33 cellular contexts compared by ENCODE assay signal in the genomic region with DNA sequence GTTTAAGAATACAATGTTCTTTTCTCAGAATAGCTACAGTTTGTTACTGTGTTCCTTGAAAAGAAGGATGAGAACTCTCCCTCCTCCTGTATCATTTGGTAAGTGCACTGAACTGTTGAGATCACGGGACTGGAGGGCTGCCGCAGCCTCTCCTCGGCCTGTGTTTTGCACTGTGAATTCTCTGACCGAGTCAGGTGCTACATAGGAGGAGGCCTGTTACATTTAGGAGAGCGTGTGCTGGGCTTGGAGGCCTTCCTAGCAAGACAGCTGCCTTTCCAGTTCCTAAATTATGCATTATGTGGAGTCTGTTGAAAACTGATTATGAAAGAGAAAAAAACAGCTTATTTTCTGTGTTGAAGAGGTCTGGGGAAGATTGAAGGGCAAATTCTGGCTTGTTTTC. TPM values are rescaled to one million over a fixed set of nuclear protein-coding genes. Genes with fewer than 3 reads are reported as not detected.
DNase-seq lines count a peak whose midpoint lies in the region; ATAC-seq and TF ChIP-seq lines count a peak whose summit lies in the region.
"Had no signal": no experiment of that assay in that cellular context is flagged by ENCODE, and none has a peak within 500 bp of the region (broad histone marks: within the 10 kb centered on the region; RNA-seq: fewer than 3 reads in every experiment).

No MANE protein-coding gene starts in this region.

- H3K4ac ChIP-seq in neuronal stem cell (ENCODE audit: low read length): no peak overlapping the region

- H2BK5ac ChIP-seq in neuronal stem cell (ENCODE audit: low read length): no peak overlapping the region

- TF ChIP-seq CTCF in thyroid gland (IDR thresholded peaks at IDR 0.05): no peak

- H3K23ac ChIP-seq in neuronal stem cell (ENCODE audit: low read depth, low read length, poor library complexity): no peak overlapping the region

- DNase-seq in NCI-H2227 (lab: John Stamatoyannopoulos, UW; ENCODE audit: unreplicated experiment) (peak; percentile 20), NCI-H2227 treated with DMSO at 0.1 percent for 48 hours (lab: John Stamatoyannopoulos, UW) (no peak), inferior parietal cortex (ENCODE audit: extremely low spot score) (peak; percentile 66), neuronal stem cell (ENCODE audit: low spot score) (no peak), thyroid gland (peak; percentile 34 to 36), Kasumi-1 (lab: John Stamatoyannopoulos, UW) (no peak), NCI-H774 (lab: John Stamatoyannopoulos, UW) (no peak)
- DNase-seq: 8988T; activated CD4-positive, alpha-beta T cell treated with anti-CD3 and anti-CD28 coated beads for 4 hours; activated CD8-positive, alpha-beta T cell treated with anti-CD3 and anti-CD28 coated beads, Interleukin-2, amount 10 ng/mL, durations not matched to agents 7 days and 5 days; activated naive CD4-positive, alpha-beta T cell treated with anti-CD3 and anti-CD28 coated beads, Interleukin-2, amount 50 U/mL, for 16 hours; brain microvascular endothelial cell; Calu3; DMS79; effector CD4-positive, alpha-beta T cell; GDM1; H9; left ventricle myocardium inferior; naive B cell; NCI-H1436 treated with DMSO at 0.1 percent for 48 hours; NCI-H510A treated with DMSO at 0.1 percent for 48 hours; SHP77 treated with DMSO at 0.1 percent for 48 hours; stimulated activated naive CD4-positive, alpha-beta T cell; T1000 had no signal

- no peak overlapping the region for H2AK5ac ChIP-seq in neuronal stem cell (ENCODE audit: low read depth, low read length)

- H3K27ac ChIP-seq in neuronal stem cell (replicated peaks; ENCODE audit: low read length): no peak overlapping the region
- H3K27ac ChIP-seq in thyroid gland: peak overlapping the region in 1 of 3 donors; percentile 43
- H3K27ac ChIP-seq: brain microvascular endothelial cell, left ventricle myocardium inferior, suprapubic skin, VCaP had no signal

- H3K9me3 ChIP-seq in neuronal stem cell (replicated peaks in 1 of 2; ENCODE audit: control insufficient read depth in 2 of 2, insufficient read depth in 1 of 2, low read depth in 1 of 2, low read length in 2 of 2): no peaks in the 10 kb centered on the region
- H3K9me3 ChIP-seq in thyroid gland: no peaks in the 10 kb centered on the region
- H3K9me3 ChIP-seq: left ventricle myocardium inferior, suprapubic skin had no signal

- no peak overlapping the region for H2BK120ac ChIP-seq in neuronal stem cell (ENCODE audit: low read depth, low read length)

- no peak overlapping the region for H2BK12ac ChIP-seq in neuronal stem cell (ENCODE audit: low read length)

- H3K4me1 ChIP-seq in neuronal stem cell (ENCODE audit: control insufficient read depth in 2 of 2, insufficient read depth in 1 of 2, low read depth in 1 of 2, low read length in 2 of 2) (peaks cover 14 to 21% of the 10 kb centered on the region in 2 donors), thyroid gland (peaks cover 0 to 6% of the 10 kb centered on the region in 2 donors)
- H3K4me1 ChIP-seq: left ventricle myocardium inferior, suprapubic skin had no signal

- H2AFZ ChIP-seq in neuronal stem cell (ENCODE audit: low read length): peak overlapping the region; percentile 25

- ATAC-seq in GM21825 (IDR thresholded peaks at IDR 0.05; ENCODE audit: unreplicated experiment): no peak
- ATAC-seq: activated CD8-positive, alpha-beta T cell treated with anti-CD3 and anti-CD28 coated beads, Interleukin-2, amount 10 ng/mL, durations not matched to agents 7 days and 5 days; activated T-helper 17 cell treated with anti-CD3 and anti-CD28 coated beads, Interleukin-2, amount 50 U/mL, for 72 hours; Panc1 had no signal

- H3K9ac ChIP-seq in neuronal stem cell (ENCODE audit: low read depth, low read length, poor library complexity): no peak overlapping the region

- no peaks in the 10 kb centered on the region for H3K36me3 ChIP-seq in neuronal stem cell (replicated peaks in 1 of 2; ENCODE audit: control insufficient read depth in 2 of 2, insufficient read depth in 2 of 2, low read length in 2 of 2)
- H3K36me3 ChIP-seq in thyroid gland: no peaks in the 10 kb centered on the region
- H3K36me3 ChIP-seq: brain microvascular endothelial cell, left ventricle myocardium inferior, suprapubic skin had no signal

- WGBS in neuronal stem cell (ENCODE audit: extremely low coverage in 2 of 2, insufficient read length in 2 of 2, insufficient replicate concordance in 1 of 2), 2 donors: no CpG with 5 or more reads among the region's 5 CpGs
- WGBS in thyroid gland, 2 donors: 37 to 48% methylated on average over 5 of the region's 5 CpGs

- H3K4me3 ChIP-seq in neuronal stem cell (ENCODE audit: low read length in 2 of 2): no peak overlapping the region
- no peak overlapping the region for H3K4me3 ChIP-seq in thyroid gland (replicated peaks in 1 of 3)
- H3K4me3 ChIP-seq: left ventricle myocardium inferior, smooth muscle cell, suprapubic skin had no signal

- intact Hi-C loops in thyroid gland (cut with DNase I): no loop called here

- H3K18ac ChIP-seq in neuronal stem cell (ENCODE audit: low read length): no peak overlapping the region

- H2BK15ac ChIP-seq in neuronal stem cell (ENCODE audit: low read length): no peak overlapping the region

- H3K79me1 ChIP-seq in neuronal stem cell (ENCODE audit: low read depth, low read length): no peaks in the 10 kb centered on the region

- no peak overlapping the region for H4K8ac ChIP-seq in neuronal stem cell (ENCODE audit: low read depth, low read length)

- peaks cover 0 to 29% (median 0%) of the 10 kb centered on the region in 3 experiments for H3K27me3 ChIP-seq in neuronal stem cell (ENCODE audit: control insufficient read depth in 3 of 3, insufficient read depth in 3 of 3, low read depth in 1 of 3, low read length in 3 of 3)
- H3K27me3 ChIP-seq in thyroid gland: no peaks in the 10 kb centered on the region

- no peak overlapping the region for H3K4me2 ChIP-seq in neuronal stem cell (ENCODE audit: insufficient read depth, low read length, poor library complexity, severe bottlenecking)
- H3K4me2 ChIP-seq: smooth muscle cell had no signal

- TF ChIP-seq POLR2A in thyroid gland (IDR thresholded peaks at IDR 0.05): no peak

- no peak overlapping the region for H3K14ac ChIP-seq in neuronal stem cell (ENCODE audit: low read length)

- H4K91ac ChIP-seq in neuronal stem cell (ENCODE audit: low read depth, low read length, poor library complexity): no peak overlapping the region

RNA-seq across cellular contexts. Expression of a gene that starts 2.6 kb away (rescaled TPM):
- polyA plus RNA-seq in neuronal stem cell (2013, experiment 1 of 2): 0.01 TPM
- not detected for polyA plus RNA-seq in neuronal stem cell (2013, experiment 2 of 2)
- under 1 TPM in 1 of 4 donors, not detected in 3; 0.11 TPM for total RNA-seq in thyroid gland
- total RNA-seq: activated CD8-positive, alpha-beta T cell treated with anti-CD3 and anti-CD28 coated beads, Interleukin-2, amount 10 ng/mL, durations not matched to agents 7 days and 5 days; activated T-helper 17 cell treated with anti-CD3 and anti-CD28 coated beads, Interleukin-2, amount 50 U/mL, for 72 hours; Calu3; glomerular endothelial cell; H9; left ventricle myocardium inferior; osteoblast; smooth muscle cell; suprapubic skin had no signal
- polyA plus RNA-seq: CD14-positive monocyte, smooth muscle cell had no signal

RNA-seq across cellular contexts. Expression of a gene that starts 30.2 kb away (rescaled TPM):
- polyA plus RNA-seq in neuronal stem cell (2013, experiment 1 of 2): 4.8 TPM
- 5.0 TPM for polyA plus RNA-seq in neuronal stem cell (2013, experiment 2 of 2)
- 10 to 100 TPM; 11.0 to 16.3 (median 14.2) TPM for total RNA-seq in thyroid gland

Comparison
In these comparisons a context has a peak if more than half of its experiments do, and no peak if none do; other contexts are left out.
1. DNase-seq: peak in NCI-H2227 (single experiment), inferior parietal cortex (single experiment) and thyroid gland (2 of 2); none in NCI-H2227 treated with DMSO at 0.1 percent for 48 hours (single experiment), neuronal stem cell (single experiment), Kasumi-1 (0 of 2) and NCI-H774 (single experiment).